ENCODE assay signal across 22 cellular contexts in the genomic region with DNA sequence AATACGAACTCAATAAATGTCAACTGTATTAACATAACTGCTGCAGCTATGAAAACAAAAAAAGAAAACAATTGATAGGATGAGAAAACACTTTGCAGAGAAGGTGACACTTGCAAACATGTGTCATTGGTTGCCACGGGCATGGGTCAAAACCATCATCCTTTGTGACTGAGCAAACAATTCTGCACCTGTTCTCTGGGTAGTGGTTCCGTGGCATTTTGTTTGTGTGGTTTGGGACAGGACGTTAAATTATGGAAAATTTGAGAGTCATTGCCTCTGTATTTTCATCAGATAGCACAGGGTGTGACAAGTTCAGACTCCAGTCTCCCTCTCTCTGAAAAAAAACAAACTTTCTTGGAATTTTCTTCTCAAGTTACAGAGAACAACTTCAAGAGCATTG.
DNase-seq lines count a peak whose midpoint lies in the region; ATAC-seq lines count a peak whose summit lies in the region.
"Had no signal": no experiment of that assay in that cellular context is flagged by ENCODE, and none has a peak within 500 bp of the region (broad histone marks: within the 10 kb centered on the region; RNA-seq: fewer than 3 reads in every experiment).

No MANE protein-coding gene starts in this region.

- no peaks in the 10 kb centered on the region for H3K36me3 Mint-ChIP-seq in activated T-helper 1 cell treated with anti-CD3 and anti-CD28 coated beads, Interleukin-12 subunit alpha, Interleukin-12 subunit beta, Interleukin-2, Interleukin-4 antibody, amounts not matched to agents 30 ng/mL and 10 ng/mL and 1 ng/mL, durations not matched to agents 14 hours and 24 hours and 36 hours (ENCODE audit: low read depth)

- H3K27ac Mint-ChIP-seq in activated T-helper 1 cell treated with anti-CD3 and anti-CD28 coated beads, Interleukin-12 subunit alpha, Interleukin-12 subunit beta, Interleukin-2, Interleukin-4 antibody, amounts not matched to agents 30 ng/mL and 10 ng/mL and 1 ng/mL, durations not matched to agents 14 hours and 24 hours and 36 hours: peak overlapping the region; percentile 67

- peak; percentile 28 for DNase-seq in stimulated activated CD4-positive, alpha-beta T cell treated with anti-CD3 and anti-CD28 coated beads, Interleukin-15, amount 100 ng/mL, for 24 hours
- no peak for DNase-seq in stimulated activated CD4-positive, alpha-beta T cell treated with anti-CD3 and anti-CD28 coated beads, Interleukin-4, amount 100 ng/mL, for 1 hour
- DNase-seq in NCI-H146 treated with DMSO at 0.1 percent for 48 hours (lab: John Stamatoyannopoulos, UW; ENCODE audit: unreplicated experiment) (peak; percentile 15), NCI-H2196 (lab: John Stamatoyannopoulos, UW; ENCODE audit: unreplicated experiment) (no peak), AG20443 (ENCODE audit: low spot score) (no peak)
- DNase-seq in activated T-helper 1 cell treated with anti-CD3 and anti-CD28 coated beads, Interleukin-12 subunit alpha, Interleukin-12 subunit beta, Interleukin-2, Interleukin-4 antibody, amounts not matched to agents 30 ng/mL and 10 ng/mL and 1 ng/mL, durations not matched to agents 14 hours and 24 hours and 36 hours (ENCODE audit: low spot score): no peak
- DNase-seq: activated effector memory CD4-positive, alpha-beta T cell treated with Interleukin-2 at 50 U/mL for 16 hours; adrenal gland; CD8-positive, alpha-beta memory T cell; DMS79; effector memory CD4-positive, alpha-beta T cell; esophagus squamous epithelium; gastrocnemius medialis; hypothalamus; KG1; NCI-H1048; NCI-H1930; NCI-H446 treated with DMSO at 0.1 percent for 48 hours; nephron progenitor cell had no signal

- intact Hi-C loops in activated T-helper 1 cell treated with anti-CD3 and anti-CD28 coated beads, Interleukin-12 subunit alpha, Interleukin-12 subunit beta, Interleukin-2, Interleukin-4 antibody, amounts not matched to agents 30 ng/mL and 10 ng/mL and 1 ng/mL, durations not matched to agents 14 hours and 24 hours and 36 hours (cut with micrococcal nuclease): loop anchor here (1.0 to 10.0 kb wide), 8 partner anchors 46 to 696 kb away; a partner anchor contains a TSS

- ATAC-seq in HG02973 (IDR thresholded peaks at IDR 0.05; ENCODE audit: unreplicated experiment): no peak
- ATAC-seq: gastrocnemius medialis, sciatic nerve, SK-N-SH treated with all-trans-retinoic acid at 6 μM for 48 hours had no signal

- H3K4me1 Mint-ChIP-seq in activated T-helper 1 cell treated with anti-CD3 and anti-CD28 coated beads, Interleukin-12 subunit alpha, Interleukin-12 subunit beta, Interleukin-2, Interleukin-4 antibody, amounts not matched to agents 30 ng/mL and 10 ng/mL and 1 ng/mL, durations not matched to agents 14 hours and 24 hours and 36 hours (ENCODE audit: low read depth): peaks cover 40% of the 10 kb centered on the region

- no peaks in the 10 kb centered on the region for H3K27me3 Mint-ChIP-seq in activated T-helper 1 cell treated with anti-CD3 and anti-CD28 coated beads, Interleukin-12 subunit alpha, Interleukin-12 subunit beta, Interleukin-2, Interleukin-4 antibody, amounts not matched to agents 30 ng/mL and 10 ng/mL and 1 ng/mL, durations not matched to agents 14 hours and 24 hours and 36 hours (ENCODE audit: insufficient read depth)
- H3K27me3 Mint-ChIP-seq: CD8-positive, alpha-beta memory T cell had no signal

- H3K4me3 Mint-ChIP-seq in activated T-helper 1 cell treated with anti-CD3 and anti-CD28 coated beads, Interleukin-12 subunit alpha, Interleukin-12 subunit beta, Interleukin-2, Interleukin-4 antibody, amounts not matched to agents 30 ng/mL and 10 ng/mL and 1 ng/mL, durations not matched to agents 14 hours and 24 hours and 36 hours: no peak overlapping the region
- H3K4me3 Mint-ChIP-seq: CD8-positive, alpha-beta memory T cell; nephron progenitor cell had no signal

- H3K9me3 Mint-ChIP-seq in activated T-helper 1 cell treated with anti-CD3 and anti-CD28 coated beads, Interleukin-12 subunit alpha, Interleukin-12 subunit beta, Interleukin-2, Interleukin-4 antibody, amounts not matched to agents 30 ng/mL and 10 ng/mL and 1 ng/mL, durations not matched to agents 14 hours and 24 hours and 36 hours: peaks cover 19% of the 10 kb centered on the region
- H3K9me3 Mint-ChIP-seq: CD8-positive, alpha-beta memory T cell had no signal

Comparison
In these comparisons a context has a peak if more than half of its experiments do, and no peak if none do; other contexts are left out.
1. DNase-seq: peak in stimulated activated CD4-positive, alpha-beta T cell treated with anti-CD3 and anti-CD28 coated beads, Interleukin-15, amount 100 ng/mL, for 24 hours (single experiment) and NCI-H146 treated with DMSO at 0.1 percent for 48 hours (single experiment); none in stimulated activated CD4-positive, alpha-beta T cell treated with anti-CD3 and anti-CD28 coated beads, Interleukin-4, amount 100 ng/mL, for 1 hour (single experiment), activated T-helper 1 cell treated with anti-CD3 and anti-CD28 coated beads, Interleukin-12 subunit alpha, Interleukin-12 subunit beta, Interleukin-2, Interleukin-4 antibody, amounts not matched to agents 30 ng/mL and 10 ng/mL and 1 ng/mL, durations not matched to agents 14 hours and 24 hours and 36 hours (single experiment), NCI-H2196 (single experiment) and AG20443 (single experiment).